22 cellular contexts compared by ENCODE assay signal in the genomic region with DNA sequence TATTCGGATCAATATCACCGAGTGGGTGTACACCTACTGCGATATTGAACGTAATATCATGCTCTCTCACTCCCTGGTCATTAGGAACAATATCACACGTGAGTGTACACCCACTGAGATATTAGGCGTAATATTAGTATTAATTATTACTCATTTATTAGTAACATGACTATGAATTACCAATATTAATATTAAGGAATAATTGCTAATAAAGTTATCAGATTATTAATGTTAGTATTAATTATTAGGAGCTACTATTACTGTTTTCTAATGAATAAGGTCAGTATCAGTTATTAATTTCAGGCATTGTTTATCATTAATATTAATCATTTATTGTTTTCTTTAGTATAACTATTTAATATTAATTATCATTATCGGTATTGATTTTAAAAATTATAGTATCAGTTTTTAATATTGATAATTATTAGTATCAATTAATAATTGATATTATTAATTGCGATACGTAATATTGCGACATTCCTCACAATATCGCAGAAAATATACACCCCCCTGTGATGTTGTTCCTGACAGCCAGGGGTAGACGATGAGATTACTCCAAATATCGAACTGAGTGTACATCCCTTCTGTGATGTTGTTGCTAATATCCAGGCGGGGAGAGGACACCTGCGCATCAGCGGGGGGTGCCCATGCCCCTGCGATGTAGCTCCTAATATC.
"Had no signal": no experiment of that assay in that cellular context is flagged by ENCODE, and none has a peak within 500 bp of the region (broad histone marks: within the 10 kb centered on the region; RNA-seq: fewer than 3 reads in every experiment).

No MANE protein-coding gene starts in this region.

- H3K27ac ChIP-seq: heart left ventricle, neutrophil, ovary, testis, tibial nerve, upper lobe of right lung, vagina had no signal

- H3K4me2 ChIP-seq: smooth muscle cell had no signal

- H3K4me1 ChIP-seq: heart left ventricle, testis, tibial nerve, upper lobe of right lung, vagina had no signal

- DNase-seq: dermis blood vessel endothelial cell; effector CD4-positive, alpha-beta T cell; endodermal cell; foreskin melanocyte; heart left ventricle; hippocampal formation; mammary epithelial cell; naive thymus-derived CD4-positive, alpha-beta T cell; nephron progenitor cell; ovary; right cardiac atrium; stimulated activated CD4-positive, alpha-beta T cell treated with anti-CD3 and anti-CD28 coated beads, Interleukin-4, amount 100 ng/mL, for 1 hour; stimulated activated CD8-positive, alpha-beta memory T cell treated with anti-CD3 and anti-CD28 coated beads, Interleukin-4, amount 100 ng/mL, for 48 hours; stimulated activated naive CD8-positive, alpha-beta T cell treated with anti-CD3 and anti-CD28 coated beads, Interleukin-15, amount 100 ng/mL, for 72 hours; testis; upper lobe of right lung had no signal

- H3K36me3 ChIP-seq: heart left ventricle, neutrophil, ovary, tibial nerve, upper lobe of right lung, vagina had no signal

- H3K4me3 ChIP-seq: heart left ventricle, ovary, smooth muscle cell, testis, tibial nerve, upper lobe of right lung, vagina had no signal

- H3K27me3 ChIP-seq: heart left ventricle, neutrophil, ovary, testis, tibial nerve, upper lobe of right lung, vagina had no signal

- ATAC-seq: left lobe of liver; naive thymus-derived CD4-positive, alpha-beta T cell; right cardiac atrium; stimulated activated effector memory CD8-positive, alpha-beta T cell treated with anti-CD3 and anti-CD28 coated beads, Interleukin-12 subunit alpha, Interleukin-12 subunit beta, amount 100 ng/mL, for 72 hours; upper lobe of right lung had no signal

- H3K9me3 ChIP-seq: heart left ventricle, neutrophil, ovary, testis, tibial nerve, upper lobe of right lung, vagina had no signal
